Comparison of ENCODE assay signal across 1 cellular context in the genomic region with DNA sequence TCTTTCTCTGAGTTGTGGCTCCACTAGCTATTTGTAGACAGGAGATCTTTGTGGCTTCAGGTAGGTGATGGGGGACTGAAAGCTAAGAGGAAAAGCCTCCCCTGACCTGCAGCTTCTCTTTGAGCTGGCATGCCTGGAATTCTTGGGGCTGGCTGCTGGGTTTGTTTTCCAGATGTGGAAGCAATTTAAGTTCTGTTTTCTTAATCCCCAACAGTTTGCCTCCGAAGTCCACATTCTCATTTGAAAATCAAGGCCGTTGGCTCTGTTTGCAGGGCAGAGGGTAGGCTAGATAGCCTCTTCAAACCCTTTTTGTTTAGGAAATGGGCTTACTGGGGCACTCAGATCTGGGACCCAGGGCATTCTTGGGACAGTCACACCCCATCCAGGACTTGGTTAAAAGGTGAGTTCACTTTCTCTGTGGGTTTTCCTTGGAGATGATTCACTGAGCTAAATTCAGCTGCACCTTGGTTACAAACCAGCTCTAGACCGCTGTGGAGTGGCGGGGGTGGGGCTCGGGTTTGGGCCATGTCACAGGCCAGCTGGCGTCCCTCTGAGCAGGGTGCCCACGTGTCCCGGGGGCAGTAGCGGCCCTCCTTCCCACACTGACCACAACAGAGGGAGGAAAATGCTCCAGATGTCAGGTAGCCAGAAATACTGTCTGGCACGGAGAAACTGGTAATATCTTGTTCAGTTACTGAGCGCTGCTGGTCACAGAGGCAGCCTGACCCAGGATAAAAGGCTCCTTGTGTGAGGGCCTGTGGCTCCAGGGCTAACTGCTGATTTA.
TF ChIP-seq lines count a peak whose summit lies in the region.

No MANE protein-coding gene starts in this region.

TF ChIP-seq in H1, 55 proteins besides CTCF, POLR2A, EP300 and RAD21 (continued from another document):
- TF ChIP-seq GABPA (IDR thresholded peaks at IDR 0.05; ENCODE audit: borderline replicate concordance, insufficient read depth, low read length): no peak
- no peak for TF ChIP-seq SRF (IDR thresholded peaks at IDR 0.05; ENCODE audit: low read depth, low read length)
- no peak for TF ChIP-seq RNF2 (IDR thresholded peaks at IDR 0.05; ENCODE audit: borderline replicate concordance, low read depth, low read length, missing control alignments, poor library complexity, severe bottlenecking)
- TF ChIP-seq CBX8 (IDR thresholded peaks at IDR 0.05; ENCODE audit: borderline replicate concordance, low read depth, low read length): no peak
- no peak for TF ChIP-seq CHD7 (IDR thresholded peaks at IDR 0.05; ENCODE audit: insufficient replicate concordance, low read length)
- no peak for TF ChIP-seq TBP (IDR thresholded peaks at IDR 0.05; ENCODE audit: low read depth, low read length)
- no peak for TF ChIP-seq CTBP2 (IDR thresholded peaks at IDR 0.05; ENCODE audit: borderline replicate concordance, insufficient read depth, insufficient read length, low read length)
- no peak for TF ChIP-seq CHD2 (IDR thresholded peaks at IDR 0.05; ENCODE audit: low read length)
- no peak for TF ChIP-seq ATF3 (IDR thresholded peaks at IDR 0.05; ENCODE audit: insufficient read depth, low read depth, low read length)
- peak; percentile 94 for TF ChIP-seq TEAD4 (IDR thresholded peaks at IDR 0.05; ENCODE audit: low read depth, low read length)
- TF ChIP-seq, protein P1, sequence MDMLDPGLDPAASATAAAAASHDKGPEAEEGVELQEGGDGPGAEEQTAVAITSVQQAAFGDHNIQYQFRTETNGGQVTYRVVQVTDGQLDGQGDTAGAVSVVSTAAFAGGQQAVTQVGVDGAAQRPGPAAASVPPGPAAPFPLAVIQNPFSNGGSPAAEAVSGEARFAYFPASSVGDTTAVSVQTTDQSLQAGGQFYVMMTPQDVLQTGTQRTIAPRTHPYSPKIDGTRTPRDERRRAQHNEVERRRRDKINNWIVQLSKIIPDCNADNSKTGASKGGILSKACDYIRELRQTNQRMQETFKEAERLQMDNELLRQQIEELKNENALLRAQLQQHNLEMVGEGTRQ (IDR thresholded peaks at IDR 0.05; ENCODE audit: low read length): peak; percentile 27; the same call in 1 of the 2 replicates
- no peak for TF ChIP-seq SAP30 (IDR thresholded peaks at IDR 0.05; ENCODE audit: insufficient read depth, insufficient replicate concordance, low read length)
- no peak for TF ChIP-seq KDM5A (IDR thresholded peaks at IDR 0.05; ENCODE audit: low read length)
- no peak for TF ChIP-seq HDAC2 (IDR thresholded peaks at IDR 0.05; ENCODE audit: borderline replicate concordance in 1 of 2, low read depth in 2 of 2, low read length in 2 of 2)
- TF ChIP-seq SUZ12 (IDR thresholded peaks at IDR 0.05; ENCODE audit: low read length): no peak
- TF ChIP-seq EZH2 (IDR thresholded peaks at IDR 0.05; ENCODE audit: low read depth, low read length, severe bottlenecking): no peak
- no peak for TF ChIP-seq GTF2F1 (IDR thresholded peaks at IDR 0.05; ENCODE audit: borderline replicate concordance, low read depth, low read length)
- TF ChIP-seq MAFK (IDR thresholded peaks at IDR 0.05; ENCODE audit: low read depth, low read length): no peak
- no peak for TF ChIP-seq TAF1 (IDR thresholded peaks at IDR 0.05; ENCODE audit: low read depth, low read length)
- TF ChIP-seq JUN (IDR thresholded peaks at IDR 0.05; ENCODE audit: low read depth, low read length): no peak
- no peak for TF ChIP-seq FOSL1 (IDR thresholded peaks at IDR 0.05; ENCODE audit: insufficient read depth, low read depth, low read length)
- peak; percentile 64 for TF ChIP-seq SP1 (IDR thresholded peaks at IDR 0.05; ENCODE audit: low read depth, low read length)
- TF ChIP-seq CEBPB (IDR thresholded peaks at IDR 0.05; ENCODE audit: low read depth, low read length): no peak
- TF ChIP-seq CBX5 (IDR thresholded peaks at IDR 0.05; ENCODE audit: low read depth, low read length): no peak
- no peak for TF ChIP-seq KDM4A (IDR thresholded peaks at IDR 0.05; ENCODE audit: low read depth, low read length, severe bottlenecking)
- 0 out of 2 replicates have a peak, but pooled peaks have one; percentile 52 for TF ChIP-seq TCF12 (IDR thresholded peaks at IDR 0.05; ENCODE audit: low read depth, low read length)
- no peak for TF ChIP-seq NRF1 (IDR thresholded peaks at IDR 0.05; ENCODE audit: low read depth, low read length)
- no peak for TF ChIP-seq KDM1A (IDR thresholded peaks at IDR 0.05; ENCODE audit: borderline replicate concordance, low read length)
- TF ChIP-seq SP4 (IDR thresholded peaks at IDR 0.05; ENCODE audit: low read length): no peak
- peak; percentile 56 for TF ChIP-seq ASH2L (IDR thresholded peaks at IDR 0.05; ENCODE audit: low read length)
- no peak for TF ChIP-seq ATF2 (IDR thresholded peaks at IDR 0.05; ENCODE audit: low read length)
- TF ChIP-seq SIN3A (conservative IDR thresholded peaks at IDR 0.05 in 1 of 2, IDR thresholded peaks at IDR 0.05 in 1 of 2; ENCODE audit: low read depth in 1 of 2, low read length in 2 of 2): no peak; a peak in 1 of 4 replicates
